ENCODE assay signal across 2 cellular contexts in the genomic region with DNA sequence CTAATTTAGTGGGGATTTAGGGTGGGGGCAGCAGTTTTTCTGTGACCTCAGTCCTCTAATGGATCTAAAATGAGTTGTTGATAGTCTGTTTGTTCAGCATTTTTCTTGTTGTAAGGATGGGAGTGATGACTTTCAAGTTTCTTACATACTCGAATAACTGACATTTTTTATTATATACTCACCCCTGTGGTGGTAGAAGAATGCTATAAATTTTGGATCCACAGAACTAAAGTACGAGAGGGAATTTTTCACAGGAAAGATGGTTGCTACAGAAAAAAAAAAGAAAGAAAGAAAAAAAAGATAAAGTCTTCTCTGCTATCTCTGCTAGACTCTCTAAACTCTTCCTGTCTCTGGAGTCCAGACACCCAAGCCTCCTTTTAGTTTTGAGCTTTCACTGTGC. TPM values are rescaled to one million over a fixed set of nuclear protein-coding genes. Genes with fewer than 3 reads are reported as not detected.
"Had no signal": no experiment of that assay in that cellular context is flagged by ENCODE, and none has a peak within 500 bp of the region (broad histone marks: within the 10 kb centered on the region; RNA-seq: fewer than 3 reads in every experiment).

No MANE protein-coding gene starts in this region.

RNA-seq across cellular contexts. Expression of gene NUTM2E, which starts 20.7 kb away (rescaled TPM):
- total RNA-seq: ascending aorta, cardiac septum had no signal
